Comparison of ENCODE assay signal across 1 cellular context in genomic region chr18:23133860-23134779, GRCh38.
A peak's percentile ranks its signal among the peaks of the same experiment; 100 is the strongest.
TF ChIP-seq lines count a peak whose summit lies in the region.

No MANE protein-coding gene starts in this region.

TF ChIP-seq in HEK293, 187 proteins besides CTCF, POLR2A, EP300 and RAD21 (continued from another document and continues in another):
- TF ChIP-seq BCL6B (tag by site-specific recombination; IDR thresholded peaks at IDR 0.05): no peak
- TF ChIP-seq PATZ1 (tag by site-specific recombination; IDR thresholded peaks at IDR 0.05): peak; percentile 33; the same call in 1 of the 2 replicates
- TF ChIP-seq GLI4 (tag by site-specific recombination; IDR thresholded peaks at IDR 0.05): no peak
- TF ChIP-seq, protein P1, sequence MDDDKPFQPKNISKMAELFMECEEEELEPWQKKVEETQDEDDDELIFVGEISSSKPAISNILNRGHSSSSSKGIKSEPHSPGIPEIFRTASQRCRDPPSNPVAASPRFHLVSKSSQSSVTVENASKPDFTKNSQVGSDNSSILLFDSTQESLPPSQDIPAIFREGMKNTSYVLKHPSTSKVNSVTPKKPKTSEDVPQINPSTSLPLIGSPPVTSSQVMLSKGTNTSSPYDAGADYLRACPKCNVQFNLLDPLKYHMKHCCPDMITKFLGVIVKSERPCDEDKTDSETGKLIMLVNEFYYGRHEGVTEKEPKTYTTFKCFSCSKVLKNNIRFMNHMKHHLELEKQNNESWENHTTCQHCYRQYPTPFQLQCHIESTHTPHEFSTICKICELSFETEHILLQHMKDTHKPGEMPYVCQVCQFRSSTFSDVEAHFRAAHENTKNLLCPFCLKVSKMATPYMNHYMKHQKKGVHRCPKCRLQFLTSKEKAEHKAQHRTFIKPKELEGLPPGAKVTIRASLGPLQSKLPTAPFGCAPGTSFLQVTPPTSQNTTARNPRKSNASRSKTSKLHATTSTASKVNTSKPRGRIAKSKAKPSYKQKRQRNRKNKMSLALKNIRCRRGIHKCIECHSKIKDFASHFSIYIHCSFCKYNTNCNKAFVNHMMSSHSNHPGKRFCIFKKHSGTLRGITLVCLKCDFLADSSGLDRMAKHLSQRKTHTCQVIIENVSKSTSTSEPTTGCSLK (tag by site-specific recombination; IDR thresholded peaks at IDR 0.05): no peak
- peak; percentile 53 for TF ChIP-seq WT1 (tag by site-specific recombination; IDR thresholded peaks at IDR 0.05)
- TF ChIP-seq, protein P2, sequence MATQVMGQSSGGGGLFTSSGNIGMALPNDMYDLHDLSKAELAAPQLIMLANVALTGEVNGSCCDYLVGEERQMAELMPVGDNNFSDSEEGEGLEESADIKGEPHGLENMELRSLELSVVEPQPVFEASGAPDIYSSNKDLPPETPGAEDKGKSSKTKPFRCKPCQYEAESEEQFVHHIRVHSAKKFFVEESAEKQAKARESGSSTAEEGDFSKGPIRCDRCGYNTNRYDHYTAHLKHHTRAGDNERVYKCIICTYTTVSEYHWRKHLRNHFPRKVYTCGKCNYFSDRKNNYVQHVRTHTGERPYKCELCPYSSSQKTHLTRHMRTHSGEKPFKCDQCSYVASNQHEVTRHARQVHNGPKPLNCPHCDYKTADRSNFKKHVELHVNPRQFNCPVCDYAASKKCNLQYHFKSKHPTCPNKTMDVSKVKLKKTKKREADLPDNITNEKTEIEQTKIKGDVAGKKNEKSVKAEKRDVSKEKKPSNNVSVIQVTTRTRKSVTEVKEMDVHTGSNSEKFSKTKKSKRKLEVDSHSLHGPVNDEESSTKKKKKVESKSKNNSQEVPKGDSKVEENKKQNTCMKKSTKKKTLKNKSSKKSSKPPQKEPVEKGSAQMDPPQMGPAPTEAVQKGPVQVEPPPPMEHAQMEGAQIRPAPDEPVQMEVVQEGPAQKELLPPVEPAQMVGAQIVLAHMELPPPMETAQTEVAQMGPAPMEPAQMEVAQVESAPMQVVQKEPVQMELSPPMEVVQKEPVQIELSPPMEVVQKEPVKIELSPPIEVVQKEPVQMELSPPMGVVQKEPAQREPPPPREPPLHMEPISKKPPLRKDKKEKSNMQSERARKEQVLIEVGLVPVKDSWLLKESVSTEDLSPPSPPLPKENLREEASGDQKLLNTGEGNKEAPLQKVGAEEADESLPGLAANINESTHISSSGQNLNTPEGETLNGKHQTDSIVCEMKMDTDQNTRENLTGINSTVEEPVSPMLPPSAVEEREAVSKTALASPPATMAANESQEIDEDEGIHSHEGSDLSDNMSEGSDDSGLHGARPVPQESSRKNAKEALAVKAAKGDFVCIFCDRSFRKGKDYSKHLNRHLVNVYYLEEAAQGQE (tag by site-specific recombination; IDR thresholded peaks at IDR 0.05): no peak
- TF ChIP-seq ZBTB49 (tag by site-specific recombination; IDR thresholded peaks at IDR 0.05; ENCODE audit: low read depth): no peak
- no peak for TF ChIP-seq ZBTB11 (tag by site-specific recombination; conservative IDR thresholded peaks at IDR 0.05; ENCODE audit: low read depth)
- TF ChIP-seq FEZF1 (tag by site-specific recombination; IDR thresholded peaks at IDR 0.05): peak; percentile 75
- TF ChIP-seq, protein P3, sequence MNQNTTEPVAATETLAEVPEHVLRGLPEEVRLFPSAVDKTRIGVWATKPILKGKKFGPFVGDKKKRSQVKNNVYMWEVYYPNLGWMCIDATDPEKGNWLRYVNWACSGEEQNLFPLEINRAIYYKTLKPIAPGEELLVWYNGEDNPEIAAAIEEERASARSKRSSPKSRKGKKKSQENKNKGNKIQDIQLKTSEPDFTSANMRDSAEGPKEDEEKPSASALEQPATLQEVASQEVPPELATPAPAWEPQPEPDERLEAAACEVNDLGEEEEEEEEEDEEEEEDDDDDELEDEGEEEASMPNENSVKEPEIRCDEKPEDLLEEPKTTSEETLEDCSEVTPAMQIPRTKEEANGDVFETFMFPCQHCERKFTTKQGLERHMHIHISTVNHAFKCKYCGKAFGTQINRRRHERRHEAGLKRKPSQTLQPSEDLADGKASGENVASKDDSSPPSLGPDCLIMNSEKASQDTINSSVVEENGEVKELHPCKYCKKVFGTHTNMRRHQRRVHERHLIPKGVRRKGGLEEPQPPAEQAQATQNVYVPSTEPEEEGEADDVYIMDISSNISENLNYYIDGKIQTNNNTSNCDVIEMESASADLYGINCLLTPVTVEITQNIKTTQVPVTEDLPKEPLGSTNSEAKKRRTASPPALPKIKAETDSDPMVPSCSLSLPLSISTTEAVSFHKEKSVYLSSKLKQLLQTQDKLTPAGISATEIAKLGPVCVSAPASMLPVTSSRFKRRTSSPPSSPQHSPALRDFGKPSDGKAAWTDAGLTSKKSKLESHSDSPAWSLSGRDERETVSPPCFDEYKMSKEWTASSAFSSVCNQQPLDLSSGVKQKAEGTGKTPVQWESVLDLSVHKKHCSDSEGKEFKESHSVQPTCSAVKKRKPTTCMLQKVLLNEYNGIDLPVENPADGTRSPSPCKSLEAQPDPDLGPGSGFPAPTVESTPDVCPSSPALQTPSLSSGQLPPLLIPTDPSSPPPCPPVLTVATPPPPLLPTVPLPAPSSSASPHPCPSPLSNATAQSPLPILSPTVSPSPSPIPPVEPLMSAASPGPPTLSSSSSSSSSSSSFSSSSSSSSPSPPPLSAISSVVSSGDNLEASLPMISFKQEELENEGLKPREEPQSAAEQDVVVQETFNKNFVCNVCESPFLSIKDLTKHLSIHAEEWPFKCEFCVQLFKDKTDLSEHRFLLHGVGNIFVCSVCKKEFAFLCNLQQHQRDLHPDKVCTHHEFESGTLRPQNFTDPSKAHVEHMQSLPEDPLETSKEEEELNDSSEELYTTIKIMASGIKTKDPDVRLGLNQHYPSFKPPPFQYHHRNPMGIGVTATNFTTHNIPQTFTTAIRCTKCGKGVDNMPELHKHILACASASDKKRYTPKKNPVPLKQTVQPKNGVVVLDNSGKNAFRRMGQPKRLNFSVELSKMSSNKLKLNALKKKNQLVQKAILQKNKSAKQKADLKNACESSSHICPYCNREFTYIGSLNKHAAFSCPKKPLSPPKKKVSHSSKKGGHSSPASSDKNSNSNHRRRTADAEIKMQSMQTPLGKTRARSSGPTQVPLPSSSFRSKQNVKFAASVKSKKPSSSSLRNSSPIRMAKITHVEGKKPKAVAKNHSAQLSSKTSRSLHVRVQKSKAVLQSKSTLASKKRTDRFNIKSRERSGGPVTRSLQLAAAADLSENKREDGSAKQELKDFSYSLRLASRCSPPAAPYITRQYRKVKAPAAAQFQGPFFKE (tag by site-specific recombination; IDR thresholded peaks at IDR 0.05; ENCODE audit: borderline replicate concordance): no peak
- TF ChIP-seq, protein P4, sequence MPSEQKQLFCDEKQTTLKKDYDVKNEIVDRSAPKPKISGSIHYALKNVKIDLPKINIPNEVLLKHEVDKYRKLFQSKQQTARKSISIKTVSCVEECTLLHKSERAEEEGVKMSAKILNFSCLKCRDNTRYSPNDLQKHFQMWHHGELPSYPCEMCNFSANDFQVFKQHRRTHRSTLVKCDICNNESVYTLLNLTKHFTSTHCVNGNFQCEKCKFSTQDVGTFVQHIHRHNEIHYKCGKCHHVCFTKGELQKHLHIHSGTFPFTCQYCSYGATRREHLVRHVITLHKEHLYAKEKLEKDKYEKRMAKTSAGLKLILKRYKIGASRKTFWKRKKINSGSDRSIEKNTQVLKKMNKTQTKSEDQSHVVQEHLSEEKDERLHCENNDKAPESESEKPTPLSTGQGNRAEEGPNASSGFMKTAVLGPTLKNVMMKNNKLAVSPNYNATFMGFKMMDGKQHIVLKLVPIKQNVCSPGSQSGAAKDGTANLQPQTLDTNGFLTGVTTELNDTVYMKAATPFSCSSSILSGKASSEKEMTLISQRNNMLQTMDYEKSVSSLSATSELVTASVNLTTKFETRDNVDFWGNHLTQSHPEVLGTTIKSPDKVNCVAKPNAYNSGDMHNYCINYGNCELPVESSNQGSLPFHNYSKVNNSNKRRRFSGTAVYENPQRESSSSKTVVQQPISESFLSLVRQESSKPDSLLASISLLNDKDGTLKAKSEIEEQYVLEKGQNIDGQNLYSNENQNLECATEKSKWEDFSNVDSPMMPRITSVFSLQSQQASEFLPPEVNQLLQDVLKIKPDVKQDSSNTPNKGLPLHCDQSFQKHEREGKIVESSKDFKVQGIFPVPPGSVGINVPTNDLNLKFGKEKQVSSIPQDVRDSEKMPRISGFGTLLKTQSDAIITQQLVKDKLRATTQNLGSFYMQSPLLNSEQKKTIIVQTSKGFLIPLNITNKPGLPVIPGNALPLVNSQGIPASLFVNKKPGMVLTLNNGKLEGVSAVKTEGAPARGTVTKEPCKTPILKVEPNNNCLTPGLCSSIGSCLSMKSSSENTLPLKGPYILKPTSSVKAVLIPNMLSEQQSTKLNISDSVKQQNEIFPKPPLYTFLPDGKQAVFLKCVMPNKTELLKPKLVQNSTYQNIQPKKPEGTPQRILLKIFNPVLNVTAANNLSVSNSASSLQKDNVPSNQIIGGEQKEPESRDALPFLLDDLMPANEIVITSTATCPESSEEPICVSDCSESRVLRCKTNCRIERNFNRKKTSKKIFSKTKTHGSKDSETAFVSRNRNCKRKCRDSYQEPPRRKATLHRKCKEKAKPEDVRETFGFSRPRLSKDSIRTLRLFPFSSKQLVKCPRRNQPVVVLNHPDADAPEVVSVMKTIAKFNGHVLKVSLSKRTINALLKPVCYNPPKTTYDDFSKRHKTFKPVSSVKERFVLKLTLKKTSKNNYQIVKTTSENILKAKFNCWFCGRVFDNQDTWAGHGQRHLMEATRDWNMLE (tag by site-specific recombination; conservative IDR thresholded peaks at IDR 0.05; ENCODE audit: low read depth): no peak
- TF ChIP-seq ZSCAN30 (tag by site-specific recombination; IDR thresholded peaks at IDR 0.05): 0 out of 2 replicates have a peak, but pooled peaks have one; percentile 54
- no peak for TF ChIP-seq ZNF274 (IDR thresholded peaks at IDR 0.05; ENCODE audit: low read length)
- no peak for TF ChIP-seq ZNF274 (tag by site-specific recombination; IDR thresholded peaks at IDR 0.05; ENCODE audit: borderline replicate concordance)
- no peak for TF ChIP-seq KLF7 (tag by site-specific recombination; IDR thresholded peaks at IDR 0.05; ENCODE audit: borderline replicate concordance)
- TF ChIP-seq SCRT1 (tag by site-specific recombination; IDR thresholded peaks at IDR 0.05; ENCODE audit: borderline replicate concordance): no peak
- TF ChIP-seq ZNF830 (tag by site-specific recombination; IDR thresholded peaks at IDR 0.05; ENCODE audit: low read depth): no peak
- no peak for TF ChIP-seq ZNF768 (tag by site-specific recombination; IDR thresholded peaks at IDR 0.05)
- peak; percentile 31; the same call in 1 of the 2 replicates for TF ChIP-seq TRIM28 (IDR thresholded peaks at IDR 0.05; ENCODE audit: borderline replicate concordance, low read length)
- TF ChIP-seq ZNF121 (tag by site-specific recombination; IDR thresholded peaks at IDR 0.05): no peak
- TF ChIP-seq KLF10 (tag by site-specific recombination; IDR thresholded peaks at IDR 0.05): peak; percentile 55; the same call in 1 of the 2 replicates
- TF ChIP-seq ZNF624 (tag by site-specific recombination; IDR thresholded peaks at IDR 0.05): no peak
- TF ChIP-seq ZNF529 (tag by site-specific recombination; IDR thresholded peaks at IDR 0.05; ENCODE audit: insufficient replicate concordance): no peak
